In genomic region chr17:40442392-40443195, GRCh38 we compare ENCODE assay signal across 7 cellular contexts. TPM values are rescaled to one million over a fixed set of nuclear protein-coding genes. Genes with fewer than 3 reads are reported as not detected.
DNase-seq lines count a peak whose midpoint lies in the region; ATAC-seq and TF ChIP-seq lines count a peak whose summit lies in the region.

No MANE protein-coding gene starts in this region.

- H3K9me3 Mint-ChIP-seq in HFFc6 = no peaks in the 10 kb centered on the region

- DNase-seq in HFFc6 = no peak
- peak; percentile 69 for DNase-seq in left ventricle myocardium inferior
- peak; percentile 84 for DNase-seq in sigmoid colon
- DNase-seq in GM13977 (ENCODE audit: low spot score) = no peak
- no peak for DNase-seq in Karpas-422

- TF ChIP-seq EP300 in sigmoid colon (IDR thresholded peaks at IDR 0.05) = no peak

- no peaks in the 10 kb centered on the region for H3K9me2 ChIP-seq in Karpas-422 (replicated peaks; ENCODE audit: insufficient read depth, low read length)

- peak overlapping the region; percentile 75 for H3K4me3 Mint-ChIP-seq in HFFc6

- in situ Hi-C loops in GM13977 (cut with MboI; ENCODE audit: low pct_unique_long_range_greater_than_20kb, low sequenced_read_pairs, unreplicated experiment) = no loop called here

- H3K4me1 Mint-ChIP-seq in HFFc6 (ENCODE audit: low read depth) = peaks cover 31% of the 10 kb centered on the region

- no peak overlapping the region for H3K4me2 ChIP-seq in Karpas-422 (ENCODE audit: low read depth, low read length, poor library complexity, severe bottlenecking)

- peak overlapping the region; percentile 99 for H3K4me3 ChIP-seq in WI38 (ENCODE audit: low read depth, low read length)
- H3K4me3 ChIP-seq in left ventricle myocardium inferior = peak overlapping the region; percentile 90
- peak overlapping the region; percentile 70 to 93 (median 84) for H3K4me3 ChIP-seq in sigmoid colon
- H3K4me3 ChIP-seq in Karpas-422 (ENCODE audit: low read length) = no peak overlapping the region

- no peak for ATAC-seq in HG03565 (IDR thresholded peaks at IDR 0.05; ENCODE audit: unreplicated experiment)

- TF ChIP-seq CTCF in HFFc6 (IDR thresholded peaks at IDR 0.05) (0 out of 2 replicates have a peak, but pooled peaks have one; percentile 34), WI38 (IDR thresholded peaks at IDR 0.05; ENCODE audit: low read depth, low read length) (no peak), left ventricle myocardium inferior (IDR thresholded peaks at IDR 0.05; ENCODE audit: borderline replicate concordance) (peak; percentile 24), sigmoid colon (IDR thresholded peaks at IDR 0.05) (peak in 2 of 4 experiments; percentile 28 to 41), GM13977 (IDR thresholded peaks at IDR 0.05; ENCODE audit: extremely low read depth, insufficient read depth, missing control alignments) (no peak)

- H3K27me3 Mint-ChIP-seq in HFFc6 (ENCODE audit: insufficient read depth) = peaks cover 4% of the 10 kb centered on the region

- peaks cover 18% of the 10 kb centered on the region for H3K36me3 Mint-ChIP-seq in HFFc6 (ENCODE audit: low read depth)

- no peak overlapping the region for H3K9ac ChIP-seq in Karpas-422 (ENCODE audit: low read length)

- no peaks in the 10 kb centered on the region for H3K27me3 ChIP-seq in left ventricle myocardium inferior (ENCODE audit: low read depth)
- H3K27me3 ChIP-seq in sigmoid colon = no peaks in the 10 kb centered on the region
- no peaks in the 10 kb centered on the region for H3K27me3 ChIP-seq in Karpas-422 (ENCODE audit: low read length)

- no peaks in the 10 kb centered on the region; the same call in 1 of the 2 replicates for H4K20me1 ChIP-seq in Karpas-422 (ENCODE audit: insufficient read depth, low read depth, low read length)

- H3K9me3 ChIP-seq in left ventricle myocardium inferior (replicated peaks) (no peaks in the 10 kb centered on the region), sigmoid colon (no peaks in the 10 kb centered on the region), Karpas-422 (ENCODE audit: low read length) (no peaks in the 10 kb centered on the region)

- peak overlapping the region; percentile 67 for H3K27ac Mint-ChIP-seq in HFFc6

- intact Hi-C loops in left ventricle myocardium inferior (cut with micrococcal nuclease) = loop anchor here (5.0 to 10.0 kb wide), 2 partner anchors 92 to 115 kb away; no protein-coding TSS in a partner anchor
- intact Hi-C loops in sigmoid colon (cut with DNase I) = loop anchor here (1.0 to 5.0 kb wide), 3 partner anchors 34 to 110 kb away; no protein-coding TSS in a partner anchor

- no peak for TF ChIP-seq POLR2A in sigmoid colon (IDR thresholded peaks at IDR 0.05)

- H3K4me1 ChIP-seq in left ventricle myocardium inferior (peaks cover 48% of the 10 kb centered on the region), sigmoid colon (peaks cover 0 to 44% (median 38%) of the 10 kb centered on the region in 4 donors), Karpas-422 (ENCODE audit: low read length) (no peaks in the 10 kb centered on the region)

- no peaks in the 10 kb centered on the region for H3K79me2 ChIP-seq in Karpas-422 (ENCODE audit: low read length)

- no peaks in the 10 kb centered on the region for H3K36me3 ChIP-seq in left ventricle myocardium inferior
- H3K36me3 ChIP-seq in sigmoid colon = no peaks in the 10 kb centered on the region
- no peaks in the 10 kb centered on the region for H3K36me3 ChIP-seq in Karpas-422 (ENCODE audit: insufficient read depth, low read length)

- H2AFZ ChIP-seq in Karpas-422 (ENCODE audit: low read length) = no peak overlapping the region

- 19 to 41% methylated on average over 29 of the region's 29 CpGs for WGBS in sigmoid colon, 2 donors

- peak overlapping the region; percentile 97 for H3K27ac ChIP-seq in left ventricle myocardium inferior (replicated peaks)
- H3K27ac ChIP-seq in sigmoid colon = peak overlapping the region; percentile 93 to 99 (median 95)
- H3K27ac ChIP-seq in Karpas-422 (ENCODE audit: low read length) = no peak overlapping the region

RNA-seq across cellular contexts. Expression of gene IGFBP4, which starts 0.7 kb away (rescaled TPM):
- total RNA-seq in HFFc6 (2021; fragmentation: NEBNext Ultra II Directional; extraction: Animal tissue kit (Norgen Biotek cat#: 25700)) = 100 to 1,000 TPM; 575 to 816 (median 659) TPM
- total RNA-seq in left ventricle myocardium inferior (130 TPM), sigmoid colon (100 to 1,000 TPM; 198 to 440 (median 325) TPM)
- polyA plus RNA-seq in sigmoid colon = 100 to 1,000 TPM in 2 of 3 donors, 10 to 100 TPM in 1; 30.3 to 242 (median 108) TPM
- not detected in 2 replicates for total RNA-seq in Karpas-422 (2014; rRNA removed; shearing (Covaris generic); ENCODE audit: low replicate concordance)

RNA-seq across cellular contexts. Expression of gene TOP2A, which starts 24.9 kb away (rescaled TPM):
- 100 to 1,000 TPM in 5 of 6 experiments, 10 to 100 TPM in 1; 73.2 to 170 (median 150) TPM for total RNA-seq in HFFc6 (2021; fragmentation: NEBNext Ultra II Directional; extraction: Animal tissue kit (Norgen Biotek cat#: 25700))
- total RNA-seq in left ventricle myocardium inferior (2.1 TPM), sigmoid colon (1 to 10 TPM in 3 of 4 donors, under 1 TPM in 1; 0.33 to 2.3 (median 1.8) TPM)
- polyA plus RNA-seq in sigmoid colon = 10 to 100 TPM in 2 of 3 donors, 1 to 10 TPM in 1; 1.8 to 28.7 (median 11.3) TPM
- total RNA-seq in Karpas-422 (2014; rRNA removed; shearing (Covaris generic); ENCODE audit: low replicate concordance) = 101 and 199 TPM in 2 replicates

RNA-seq across cellular contexts. Expression of gene TNS4, which starts 58.8 kb away (rescaled TPM):
- under 1 TPM in 1 of 6 experiments, not detected in 5; 0.17 TPM for total RNA-seq in HFFc6 (2021; fragmentation: NEBNext Ultra II Directional; extraction: Animal tissue kit (Norgen Biotek cat#: 25700))
- total RNA-seq in left ventricle myocardium inferior (not detected), sigmoid colon (not detected)
- 1 to 10 TPM; 1.2 to 6.9 (median 1.8) TPM for polyA plus RNA-seq in sigmoid colon
- not detected in 2 replicates for total RNA-seq in Karpas-422 (2014; rRNA removed; shearing (Covaris generic); ENCODE audit: low replicate concordance)

Comparison
In these comparisons a context has a peak if more than half of its experiments do, and no peak if none do; other contexts are left out.
1. DNase-seq: peak in left ventricle myocardium inferior (single experiment) and sigmoid colon (single experiment); none in HFFc6 (single experiment), GM13977 (single experiment) and Karpas-422 (single experiment).
2. CTCF ChIP-seq: peak in HFFc6 (single experiment) and left ventricle myocardium inferior (single experiment); none in WI38 (single experiment) and GM13977 (single experiment).
3. RNA of gene IGFBP4, which starts 0.7 kb away (total RNA-seq): 575 to 816 TPM in HFFc6, 198 to 440 TPM in sigmoid colon and 130 TPM in left ventricle myocardium inferior (single experiment); not detected in Karpas-422; every median in the first group is over 100 times any median in the second.
4. RNA of gene TOP2A, which starts 24.9 kb away (total RNA-seq): 101 to 199 TPM in Karpas-422 and 73.2 to 170 TPM in HFFc6; 2.1 TPM in left ventricle myocardium inferior (single experiment) and 0.33 to 2.3 TPM in sigmoid colon; every median in the first group is over 10 times any median in the second.